1 cellular context compared by ENCODE assay signal in genomic region chr13:79398169-79398568, GRCh38.
TF ChIP-seq lines count a peak whose summit lies in the region.

No MANE protein-coding gene starts in this region.

TF ChIP-seq in K562, 482 proteins besides CTCF, POLR2A, EP300 and RAD21 (continued from another document):
- TF ChIP-seq, protein P1, sequence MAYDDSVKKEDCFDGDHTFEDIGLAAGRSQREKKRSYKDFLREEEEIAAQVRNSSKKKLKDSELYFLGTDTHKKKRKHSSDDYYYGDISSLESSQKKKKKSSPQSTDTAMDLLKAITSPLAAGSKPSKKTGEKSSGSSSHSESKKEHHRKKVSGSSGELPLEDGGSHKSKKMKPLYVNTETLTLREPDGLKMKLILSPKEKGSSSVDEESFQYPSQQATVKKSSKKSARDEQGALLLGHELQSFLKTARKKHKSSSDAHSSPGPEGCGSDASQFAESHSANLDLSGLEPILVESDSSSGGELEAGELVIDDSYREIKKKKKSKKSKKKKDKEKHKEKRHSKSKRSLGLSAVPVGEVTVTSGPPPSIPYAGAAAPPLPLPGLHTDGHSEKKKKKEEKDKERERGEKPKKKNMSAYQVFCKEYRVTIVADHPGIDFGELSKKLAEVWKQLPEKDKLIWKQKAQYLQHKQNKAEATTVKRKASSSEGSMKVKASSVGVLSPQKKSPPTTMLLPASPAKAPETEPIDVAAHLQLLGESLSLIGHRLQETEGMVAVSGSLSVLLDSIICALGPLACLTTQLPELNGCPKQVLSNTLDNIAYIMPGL (CRISPR knock-in tag; IDR thresholded peaks at IDR 0.05): no peak
- TF ChIP-seq ZBTB12 (CRISPR knock-in tag; IDR thresholded peaks at IDR 0.05) (no peak), ZNF239 (CRISPR knock-in tag; IDR thresholded peaks at IDR 0.05) (no peak), ARID1B (IDR thresholded peaks at IDR 0.05) (peak; percentile 65), FOXK2 (conservative IDR thresholded peaks at IDR 0.05 in 1 of 2, IDR thresholded peaks at IDR 0.05 in 1 of 2; ENCODE audit: low read depth in 2 of 2) (no peak), SRF (CRISPR knock-in tag; IDR thresholded peaks at IDR 0.05) (no peak), NCOA1 (IDR thresholded peaks at IDR 0.05; ENCODE audit: low read depth) (no peak), ZNF584 (CRISPR knock-in tag; IDR thresholded peaks at IDR 0.05; ENCODE audit: low read depth) (no peak), TAL1 (IDR thresholded peaks at IDR 0.05) (0 out of 2 replicates have a peak, but pooled peaks have one; percentile 14), SRSF9 (IDR thresholded peaks at IDR 0.05; ENCODE audit: borderline replicate concordance, low read depth, low read length) (no peak), ZNF134 (CRISPR knock-in tag; conservative IDR thresholded peaks at IDR 0.05) (no peak), NUFIP1 (IDR thresholded peaks at IDR 0.05; ENCODE audit: partially characterized antibody) (no peak), PRPF4 (IDR thresholded peaks at IDR 0.05; ENCODE audit: insufficient read depth, low read depth, low read length, poor library complexity, severe bottlenecking) (no peak), ZNF785 (CRISPR knock-in tag; IDR thresholded peaks at IDR 0.05) (no peak), C11orf30 (IDR thresholded peaks at IDR 0.05; ENCODE audit: low read depth) (peak; percentile 18; the same call in 1 of the 2 replicates)
- TF ChIP-seq, protein P2, sequence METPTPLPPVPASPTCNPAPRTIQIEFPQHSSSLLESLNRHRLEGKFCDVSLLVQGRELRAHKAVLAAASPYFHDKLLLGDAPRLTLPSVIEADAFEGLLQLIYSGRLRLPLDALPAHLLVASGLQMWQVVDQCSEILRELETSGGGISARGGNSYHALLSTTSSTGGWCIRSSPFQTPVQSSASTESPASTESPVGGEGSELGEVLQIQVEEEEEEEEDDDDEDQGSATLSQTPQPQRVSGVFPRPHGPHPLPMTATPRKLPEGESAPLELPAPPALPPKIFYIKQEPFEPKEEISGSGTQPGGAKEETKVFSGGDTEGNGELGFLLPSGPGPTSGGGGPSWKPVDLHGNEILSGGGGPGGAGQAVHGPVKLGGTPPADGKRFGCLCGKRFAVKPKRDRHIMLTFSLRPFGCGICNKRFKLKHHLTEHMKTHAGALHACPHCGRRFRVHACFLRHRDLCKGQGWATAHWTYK (CRISPR knock-in tag; IDR thresholded peaks at IDR 0.05): no peak
- TF ChIP-seq, protein P3, sequence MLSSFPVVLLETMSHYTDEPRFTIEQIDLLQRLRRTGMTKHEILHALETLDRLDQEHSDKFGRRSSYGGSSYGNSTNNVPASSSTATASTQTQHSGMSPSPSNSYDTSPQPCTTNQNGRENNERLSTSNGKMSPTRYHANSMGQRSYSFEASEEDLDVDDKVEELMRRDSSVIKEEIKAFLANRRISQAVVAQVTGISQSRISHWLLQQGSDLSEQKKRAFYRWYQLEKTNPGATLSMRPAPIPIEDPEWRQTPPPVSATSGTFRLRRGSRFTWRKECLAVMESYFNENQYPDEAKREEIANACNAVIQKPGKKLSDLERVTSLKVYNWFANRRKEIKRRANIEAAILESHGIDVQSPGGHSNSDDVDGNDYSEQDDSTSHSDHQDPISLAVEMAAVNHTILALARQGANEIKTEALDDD (IDR thresholded peaks at IDR 0.05): peak; percentile 37; the same call in 1 of the 2 replicates
- TF ChIP-seq, protein P4, sequence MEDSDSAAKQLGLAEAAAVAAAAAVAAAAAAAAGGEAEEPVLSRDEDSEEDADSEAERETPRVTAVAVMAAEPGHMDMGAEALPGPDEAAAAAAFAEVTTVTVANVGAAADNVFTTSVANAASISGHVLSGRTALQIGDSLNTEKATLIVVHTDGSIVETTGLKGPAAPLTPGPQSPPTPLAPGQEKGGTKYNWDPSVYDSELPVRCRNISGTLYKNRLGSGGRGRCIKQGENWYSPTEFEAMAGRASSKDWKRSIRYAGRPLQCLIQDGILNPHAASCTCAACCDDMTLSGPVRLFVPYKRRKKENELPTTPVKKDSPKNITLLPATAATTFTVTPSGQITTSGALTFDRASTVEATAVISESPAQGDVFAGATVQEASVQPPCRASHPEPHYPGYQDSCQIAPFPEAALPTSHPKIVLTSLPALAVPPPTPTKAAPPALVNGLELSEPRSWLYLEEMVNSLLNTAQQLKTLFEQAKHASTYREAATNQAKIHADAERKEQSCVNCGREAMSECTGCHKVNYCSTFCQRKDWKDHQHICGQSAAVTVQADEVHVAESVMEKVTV (CRISPR knock-in tag; IDR thresholded peaks at IDR 0.05): no peak
- TF ChIP-seq, protein P5, sequence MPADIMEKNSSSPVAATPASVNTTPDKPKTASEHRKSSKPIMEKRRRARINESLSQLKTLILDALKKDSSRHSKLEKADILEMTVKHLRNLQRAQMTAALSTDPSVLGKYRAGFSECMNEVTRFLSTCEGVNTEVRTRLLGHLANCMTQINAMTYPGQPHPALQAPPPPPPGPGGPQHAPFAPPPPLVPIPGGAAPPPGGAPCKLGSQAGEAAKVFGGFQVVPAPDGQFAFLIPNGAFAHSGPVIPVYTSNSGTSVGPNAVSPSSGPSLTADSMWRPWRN (IDR thresholded peaks at IDR 0.05; ENCODE audit: low read depth): no peak
